ENCODE assay signal across 2 cellular contexts in the genomic region with DNA sequence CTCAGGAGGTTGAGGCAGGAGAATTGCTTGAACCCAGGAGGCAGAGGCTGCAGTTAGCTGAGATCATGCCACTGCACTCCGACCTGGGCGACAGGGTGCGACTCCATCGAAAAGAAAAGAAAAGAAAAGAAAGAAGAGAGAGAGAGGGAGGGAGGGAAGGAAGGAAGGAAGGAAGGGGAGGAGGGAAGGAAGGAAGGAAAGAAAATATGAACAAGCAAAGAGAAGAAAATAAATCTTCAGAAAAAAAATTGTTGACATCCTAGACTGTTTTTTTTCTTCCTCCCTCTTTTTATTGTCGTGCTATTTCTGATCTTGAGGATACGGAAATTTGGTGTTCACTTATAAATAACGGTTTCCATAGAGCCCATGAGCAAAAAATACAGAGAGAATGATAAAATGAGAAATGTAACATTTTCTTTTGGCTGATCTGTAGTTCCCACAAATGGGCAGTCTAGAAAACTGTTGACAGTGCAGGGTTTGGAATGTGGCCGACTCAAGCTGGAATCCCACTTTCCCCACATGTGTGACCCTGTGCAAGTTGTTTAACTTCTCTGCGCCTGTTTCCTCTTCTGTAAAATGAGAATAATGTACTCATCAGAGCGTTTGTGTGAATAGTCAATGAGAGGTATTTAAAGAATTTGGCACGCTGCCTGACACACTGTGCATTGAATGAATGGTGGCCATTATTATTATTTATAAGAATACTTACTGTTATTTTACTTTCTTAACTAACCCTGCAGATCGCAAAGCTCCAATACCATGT.
A peak's percentile ranks its signal among the peaks of the same experiment; 100 is the strongest.
TF ChIP-seq lines count a peak whose summit lies in the region.

No MANE protein-coding gene starts in this region.

TF ChIP-seq in endothelial cell of umbilical vein, 7 proteins besides CTCF, POLR2A, EP300 and RAD21:
- TF ChIP-seq, protein P1, sequence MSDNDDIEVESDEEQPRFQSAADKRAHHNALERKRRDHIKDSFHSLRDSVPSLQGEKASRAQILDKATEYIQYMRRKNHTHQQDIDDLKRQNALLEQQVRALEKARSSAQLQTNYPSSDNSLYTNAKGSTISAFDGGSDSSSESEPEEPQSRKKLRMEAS (IDR thresholded peaks at IDR 0.05; ENCODE audit: insufficient read depth, insufficient read length) = peak; percentile 26
- TF ChIP-seq GATA2 (IDR thresholded peaks at IDR 0.05; ENCODE audit: insufficient read depth, insufficient read length, low read depth, low read length) = no peak
- peak; percentile 61 for TF ChIP-seq JUN (IDR thresholded peaks at IDR 0.05; ENCODE audit: borderline replicate concordance, insufficient read depth, insufficient read length, low read depth)
- TF ChIP-seq POLR2AphosphoS5 (IDR thresholded peaks at IDR 0.05; ENCODE audit: insufficient read depth, low read depth, low read length) = peak; percentile 75
- no peak for TF ChIP-seq EZH2 (IDR thresholded peaks at IDR 0.05; ENCODE audit: borderline replicate concordance, low read depth, low read length, severe bottlenecking)
- TF ChIP-seq FOS (IDR thresholded peaks at IDR 0.05; ENCODE audit: borderline replicate concordance, insufficient read depth, low read length) = peak; percentile 58
- peak; percentile 15 for TF ChIP-seq MYC (IDR thresholded peaks at IDR 0.05; ENCODE audit: low read depth, low read length)
TF ChIP-seq in endothelial cell of umbilical vein: peak in this region for 5.

TF ChIP-seq in HEK293T, 16 proteins besides CTCF, POLR2A, EP300 and RAD21:
- TF ChIP-seq SP1 (IDR thresholded peaks at IDR 0.05) (no peak), FOXM1 (IDR thresholded peaks at IDR 0.05; ENCODE audit: borderline replicate concordance) (no peak), ZNF384 (IDR thresholded peaks at IDR 0.05) (no peak), LEF1 (IDR thresholded peaks at IDR 0.05; ENCODE audit: borderline replicate concordance) (no peak), ARNT (IDR thresholded peaks at IDR 0.05) (no peak), CTBP1 (IDR thresholded peaks at IDR 0.05; ENCODE audit: borderline replicate concordance) (no peak), ELF4 (IDR thresholded peaks at IDR 0.05) (no peak), SUZ12 (IDR thresholded peaks at IDR 0.05) (no peak), L3MBTL2 (conservative IDR thresholded peaks at IDR 0.05) (no peak), BHLHE40 (IDR thresholded peaks at IDR 0.05; ENCODE audit: borderline replicate concordance) (no peak), NFRKB (IDR thresholded peaks at IDR 0.05) (no peak), HDGF (IDR thresholded peaks at IDR 0.05; ENCODE audit: borderline replicate concordance) (no peak), TARDBP (IDR thresholded peaks at IDR 0.05) (no peak), FOXA1 (IDR thresholded peaks at IDR 0.05) (no peak)
- TF ChIP-seq, protein P2, sequence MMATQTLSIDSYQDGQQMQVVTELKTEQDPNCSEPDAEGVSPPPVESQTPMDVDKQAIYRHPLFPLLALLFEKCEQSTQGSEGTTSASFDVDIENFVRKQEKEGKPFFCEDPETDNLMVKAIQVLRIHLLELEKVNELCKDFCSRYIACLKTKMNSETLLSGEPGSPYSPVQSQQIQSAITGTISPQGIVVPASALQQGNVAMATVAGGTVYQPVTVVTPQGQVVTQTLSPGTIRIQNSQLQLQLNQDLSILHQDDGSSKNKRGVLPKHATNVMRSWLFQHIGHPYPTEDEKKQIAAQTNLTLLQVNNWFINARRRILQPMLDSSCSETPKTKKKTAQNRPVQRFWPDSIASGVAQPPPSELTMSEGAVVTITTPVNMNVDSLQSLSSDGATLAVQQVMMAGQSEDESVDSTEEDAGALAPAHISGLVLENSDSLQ (IDR thresholded peaks at IDR 0.05) = no peak
TF ChIP-seq in HEK293T: peak in this region for 0.
